10 cellular contexts compared by ENCODE assay signal in genomic region chr11:75342966-75343870, GRCh38. TPM values are rescaled to one million over a fixed set of nuclear protein-coding genes. Genes with fewer than 3 reads are reported as not detected.
DNase-seq lines count a peak whose midpoint lies in the region; ATAC-seq and TF ChIP-seq lines count a peak whose summit lies in the region.
"Had no signal": no experiment of that assay in that cellular context is flagged by ENCODE, and none has a peak within 500 bp of the region (broad histone marks: within the 10 kb centered on the region; RNA-seq: fewer than 3 reads in every experiment).

No MANE protein-coding gene starts in this region.

- CTCF ChIA-PET in activated CD4-positive, alpha-beta memory T cell treated with anti-CD3 and anti-CD28 coated beads for 36 hours (lab: Charles Lee) = interaction anchor here (0.8 to 1.9 kb wide), 4 partner anchors 9 to 95 kb away, joined by 3 to 8 read pairs (median 4); no protein-coding TSS in a partner anchor
- CTCF ChIA-PET in activated CD4-positive, alpha-beta memory T cell treated with anti-CD3 and anti-CD28 coated beads, Interleukin-2, amount 10 ng/mL, durations not matched to agents 7 days and 5 days (lab: Charles Lee) = interaction anchor here (0.7 to 1.7 kb wide), 3 partner anchors 13 to 63 kb away, joined by 3 to 4 read pairs (median 4); no protein-coding TSS in a partner anchor
- CTCF ChIA-PET in PC-9 (lab: Charles Lee) = interaction anchor here (0.7 kb wide), 2 partner anchors 39 to 63 kb away, joined by 3 to 4 read pairs; no protein-coding TSS in a partner anchor

- peak overlapping the region; percentile 31 for H3K4me2 ChIP-seq in PC-9

- intact Hi-C loops in activated CD4-positive, alpha-beta memory T cell treated with anti-CD3 and anti-CD28 coated beads for 36 hours (cut with micrococcal nuclease) = no loop called here
- intact Hi-C loops in PC-9 (cut with micrococcal nuclease; ENCODE audit: unreplicated experiment) = loop anchor here (5.0 kb wide), 1 partner anchor 39 kb away; no protein-coding TSS in a partner anchor

- no peak overlapping the region for H3K4me3 Mint-ChIP-seq in activated CD4-positive, alpha-beta memory T cell treated with anti-CD3 and anti-CD28 coated beads for 36 hours
- no peak overlapping the region for H3K4me3 Mint-ChIP-seq in activated CD4-positive, alpha-beta memory T cell treated with anti-CD3 and anti-CD28 coated beads, Interleukin-2, amount 10 ng/mL, durations not matched to agents 7 days and 5 days
- peak overlapping the region; percentile 25 for H3K4me3 Mint-ChIP-seq in glutamatergic neuron (ENCODE audit: unreplicated experiment)
- H3K4me3 Mint-ChIP-seq in stimulated activated naive B cell treated with anti-CD40 and anti-IgM and Interleukin-4, amounts not matched to agents 10 μg/mL and 1 μg/mL and 100 μg/mL, for 72 hours = no peak overlapping the region
- H3K4me3 Mint-ChIP-seq: central memory CD8-positive, alpha-beta T cell had no signal

- no peak overlapping the region for H3K27ac ChIP-seq in PC-9

- H3K4me1 ChIP-seq in PC-9 (replicated peaks; ENCODE audit: insufficient read depth) = peaks cover 93% of the 10 kb centered on the region

- DNase-seq in activated CD4-positive, alpha-beta memory T cell treated with anti-CD3 and anti-CD28 coated beads for 36 hours = no peak
- DNase-seq in activated CD4-positive, alpha-beta memory T cell treated with anti-CD3 and anti-CD28 coated beads, Interleukin-2, amount 10 ng/mL, durations not matched to agents 7 days and 5 days = no peak
- peak in 1 of 2 experiments; percentile 83 for DNase-seq in PC-9
- DNase-seq in glutamatergic neuron = no peak
- DNase-seq in stimulated activated naive B cell treated with anti-CD40 and anti-IgM and Interleukin-4, amounts not matched to agents 10 μg/mL and 1 μg/mL and 100 μg/mL, for 72 hours = no peak
- DNase-seq: KBM-7 had no signal

- H3K9me3 ChIP-seq in PC-9 (ENCODE audit: insufficient read depth, low read depth) = no peaks in the 10 kb centered on the region

- POLR2A ChIA-PET in activated CD4-positive, alpha-beta memory T cell treated with anti-CD3 and anti-CD28 coated beads for 36 hours (lab: Charles Lee) = no interaction called here
- POLR2A ChIA-PET in activated CD4-positive, alpha-beta memory T cell treated with anti-CD3 and anti-CD28 coated beads, Interleukin-2, amount 10 ng/mL, durations not matched to agents 7 days and 5 days (lab: Charles Lee) = interaction anchor here (1.0 to 4.9 kb wide), 2 partner anchors 8 to 40 kb away, joined by 3 to 49 read pairs; partner anchors contain the start of gene ARRB1
- POLR2A ChIA-PET in PC-9 (lab: Charles Lee; ENCODE audit: unreplicated experiment) = interaction anchor here (0.9 to 1.0 kb wide), 2 partner anchors 16 to 1665 kb away, joined by 3 to 4 read pairs; no protein-coding TSS in a partner anchor

- H2AFZ ChIP-seq in PC-9 = no peak overlapping the region

- H3K27me3 Mint-ChIP-seq in activated CD4-positive, alpha-beta memory T cell treated with anti-CD3 and anti-CD28 coated beads for 36 hours = no peaks in the 10 kb centered on the region
- no peaks in the 10 kb centered on the region for H3K27me3 Mint-ChIP-seq in activated CD4-positive, alpha-beta memory T cell treated with anti-CD3 and anti-CD28 coated beads, Interleukin-2, amount 10 ng/mL, durations not matched to agents 7 days and 5 days
- H3K27me3 Mint-ChIP-seq in glutamatergic neuron (ENCODE audit: unreplicated experiment) = peaks cover 6% of the 10 kb centered on the region
- H3K27me3 Mint-ChIP-seq in stimulated activated naive B cell treated with anti-CD40 and anti-IgM and Interleukin-4, amounts not matched to agents 10 μg/mL and 1 μg/mL and 100 μg/mL, for 72 hours = no peaks in the 10 kb centered on the region
- H3K27me3 Mint-ChIP-seq: central memory CD8-positive, alpha-beta T cell had no signal

- H3K36me3 ChIP-seq in PC-9 (ENCODE audit: low read depth) = no peaks in the 10 kb centered on the region

- peaks cover 40% of the 10 kb centered on the region for H3K79me2 ChIP-seq in PC-9 (ENCODE audit: low read depth)

- ATAC-seq in stimulated activated naive B cell treated with anti-CD40 and anti-IgM and Interleukin-4, amounts not matched to agents 10 μg/mL and 1 μg/mL and 100 μg/mL, for 72 hours (replicated peaks) = no peak
- ATAC-seq in GM18858 (IDR thresholded peaks at IDR 0.05; ENCODE audit: unreplicated experiment) (no peak), GM19023 (IDR thresholded peaks at IDR 0.05; ENCODE audit: unreplicated experiment) (no peak), GM21515 (IDR thresholded peaks at IDR 0.05; ENCODE audit: unreplicated experiment) (no peak)

- no peak overlapping the region for H3K4me3 ChIP-seq in PC-9

- peak overlapping the region; percentile 65 for H3K27ac Mint-ChIP-seq in activated CD4-positive, alpha-beta memory T cell treated with anti-CD3 and anti-CD28 coated beads for 36 hours
- H3K27ac Mint-ChIP-seq in activated CD4-positive, alpha-beta memory T cell treated with anti-CD3 and anti-CD28 coated beads, Interleukin-2, amount 10 ng/mL, durations not matched to agents 7 days and 5 days = no peak overlapping the region
- H3K27ac Mint-ChIP-seq in glutamatergic neuron (ENCODE audit: unreplicated experiment) = peak overlapping the region; percentile 82
- peak overlapping the region; percentile 42 for H3K27ac Mint-ChIP-seq in stimulated activated naive B cell treated with anti-CD40 and anti-IgM and Interleukin-4, amounts not matched to agents 10 μg/mL and 1 μg/mL and 100 μg/mL, for 72 hours

- no peak for TF ChIP-seq CTCF in PC-9 (conservative IDR thresholded peaks at IDR 0.05)
- no peak for TF ChIP-seq CTCF in glutamatergic neuron (IDR thresholded peaks at IDR 0.05; ENCODE audit: partially characterized antibody, unreplicated experiment)

- peaks cover 82% of the 10 kb centered on the region for H3K4me1 Mint-ChIP-seq in activated CD4-positive, alpha-beta memory T cell treated with anti-CD3 and anti-CD28 coated beads for 36 hours (ENCODE audit: low read depth)
- H3K4me1 Mint-ChIP-seq in activated CD4-positive, alpha-beta memory T cell treated with anti-CD3 and anti-CD28 coated beads, Interleukin-2, amount 10 ng/mL, durations not matched to agents 7 days and 5 days = peaks cover 63% of the 10 kb centered on the region
- H3K4me1 Mint-ChIP-seq in glutamatergic neuron (ENCODE audit: low read depth, unreplicated experiment) = peaks cover 35% of the 10 kb centered on the region
- H3K4me1 Mint-ChIP-seq in stimulated activated naive B cell treated with anti-CD40 and anti-IgM and Interleukin-4, amounts not matched to agents 10 μg/mL and 1 μg/mL and 100 μg/mL, for 72 hours = peaks cover 46 to 81% of the 10 kb centered on the region in 2 donors

- no peaks in the 10 kb centered on the region for H3K36me3 Mint-ChIP-seq in activated CD4-positive, alpha-beta memory T cell treated with anti-CD3 and anti-CD28 coated beads for 36 hours
- no peaks in the 10 kb centered on the region for H3K36me3 Mint-ChIP-seq in activated CD4-positive, alpha-beta memory T cell treated with anti-CD3 and anti-CD28 coated beads, Interleukin-2, amount 10 ng/mL, durations not matched to agents 7 days and 5 days (ENCODE audit: low read depth)
- no peaks in the 10 kb centered on the region for H3K36me3 Mint-ChIP-seq in glutamatergic neuron (ENCODE audit: unreplicated experiment)
- no peaks in the 10 kb centered on the region for H3K36me3 Mint-ChIP-seq in stimulated activated naive B cell treated with anti-CD40 and anti-IgM and Interleukin-4, amounts not matched to agents 10 μg/mL and 1 μg/mL and 100 μg/mL, for 72 hours

- no TSS peak for BruUV-seq in PC-9 (replicated peaks; lab: Mats Ljungman, UMichigan)

- no peaks in the 10 kb centered on the region for H3K9me2 ChIP-seq in PC-9 (ENCODE audit: insufficient read depth)

- H3K9me3 Mint-ChIP-seq in activated CD4-positive, alpha-beta memory T cell treated with anti-CD3 and anti-CD28 coated beads for 36 hours = no peaks in the 10 kb centered on the region
- no peaks in the 10 kb centered on the region for H3K9me3 Mint-ChIP-seq in activated CD4-positive, alpha-beta memory T cell treated with anti-CD3 and anti-CD28 coated beads, Interleukin-2, amount 10 ng/mL, durations not matched to agents 7 days and 5 days
- H3K9me3 Mint-ChIP-seq in glutamatergic neuron (ENCODE audit: unreplicated experiment) = peaks cover 4% of the 10 kb centered on the region
- peaks cover 0 to 2% of the 10 kb centered on the region in 2 donors for H3K9me3 Mint-ChIP-seq in stimulated activated naive B cell treated with anti-CD40 and anti-IgM and Interleukin-4, amounts not matched to agents 10 μg/mL and 1 μg/mL and 100 μg/mL, for 72 hours
- H3K9me3 Mint-ChIP-seq: central memory CD8-positive, alpha-beta T cell had no signal

- H3F3A ChIP-seq in PC-9 (ENCODE audit: insufficient read depth, low read depth) = peaks cover 45% of the 10 kb centered on the region

- H4K20me1 ChIP-seq in PC-9 (ENCODE audit: insufficient read depth) = no peaks in the 10 kb centered on the region

- H3K27me3 ChIP-seq in PC-9 (ENCODE audit: insufficient read depth, low read depth) = no peaks in the 10 kb centered on the region

RNA-seq across cellular contexts. Expression of gene ARRB1, which starts 8.2 kb away (rescaled TPM):
- 10 to 100 TPM; 16.3 to 18.8 TPM for total RNA-seq in activated CD4-positive, alpha-beta memory T cell treated with anti-CD3 and anti-CD28 coated beads for 36 hours
- 10 to 100 TPM; 13.4 to 19.0 TPM for total RNA-seq in activated CD4-positive, alpha-beta memory T cell treated with anti-CD3 and anti-CD28 coated beads, Interleukin-2, amount 10 ng/mL, durations not matched to agents 7 days and 5 days
- 31.8 and 43.6 TPM in 2 replicates for total RNA-seq in PC-9 (2021)
- 38.0 TPM for total RNA-seq in glutamatergic neuron (ENCODE audit: unreplicated experiment)

RNA-seq across cellular contexts. Expression of gene RPS3, which starts 56.1 kb away (rescaled TPM):
- total RNA-seq in activated CD4-positive, alpha-beta memory T cell treated with anti-CD3 and anti-CD28 coated beads for 36 hours = 1,000 to 10,000 TPM; 4,423 to 4,525 TPM
- total RNA-seq in activated CD4-positive, alpha-beta memory T cell treated with anti-CD3 and anti-CD28 coated beads, Interleukin-2, amount 10 ng/mL, durations not matched to agents 7 days and 5 days = 1,000 to 10,000 TPM; 2,828 to 2,853 TPM
- total RNA-seq in PC-9 (2021) (3,914 and 4,011 TPM in 2 replicates), glutamatergic neuron (ENCODE audit: unreplicated experiment) (1,391 TPM)
